In genomic region chr16:30429678-30430427, GRCh38 we compare ENCODE assay signal across 1 cellular context.
A peak's percentile ranks its signal among the peaks of the same experiment; 100 is the strongest.
TF ChIP-seq lines count a peak whose summit lies in the region.

Gene DCTPP1, minus strand, starts transcription at chr16:30430030. Its CDS starts 50 bp downstream, at chr16:30429980.

TF ChIP-seq in HepG2, 621 proteins besides CTCF, POLR2A, EP300 and RAD21 (continued from another document and continues in another):
- TF ChIP-seq MAX (IDR thresholded peaks at IDR 0.05) (peak; percentile 94), ZNF558 (CRISPR knock-in tag; IDR thresholded peaks at IDR 0.05; ENCODE audit: borderline replicate concordance) (0 out of 2 replicates have a peak, but pooled peaks have one; percentile 85), MED8 (CRISPR knock-in tag; IDR thresholded peaks at IDR 0.05; ENCODE audit: insufficient replicate concordance) (peak; percentile 30), ZNF749 (CRISPR knock-in tag; IDR thresholded peaks at IDR 0.05; ENCODE audit: borderline replicate concordance) (peak; percentile 30), GATAD1 (CRISPR knock-in tag; IDR thresholded peaks at IDR 0.05) (peak; percentile 81), ZNF605 (CRISPR knock-in tag; IDR thresholded peaks at IDR 0.05) (peak; percentile 91), FOXA3 (CRISPR knock-in tag; IDR thresholded peaks at IDR 0.05) (peak; percentile 33), KDM5A (IDR thresholded peaks at IDR 0.05; ENCODE audit: borderline replicate concordance, low read length) (peak; percentile 69; the same call in 1 of the 2 replicates), ZSCAN30 (CRISPR knock-in tag; IDR thresholded peaks at IDR 0.05) (no peak), KLF11 (CRISPR knock-in tag; IDR thresholded peaks at IDR 0.05) (peak; percentile 68; the same call in 1 of the 2 replicates), ZNF180 (CRISPR knock-in tag; IDR thresholded peaks at IDR 0.05; ENCODE audit: borderline replicate concordance, low read depth) (no peak), ZNF766 (CRISPR knock-in tag; IDR thresholded peaks at IDR 0.05; ENCODE audit: borderline replicate concordance) (no peak; the same call in 1 of the 2 replicates), GABPA (IDR thresholded peaks at IDR 0.05; ENCODE audit: low read depth, low read length) (no peak), GABPA (CRISPR knock-in tag; IDR thresholded peaks at IDR 0.05; ENCODE audit: low read depth) (peak; percentile 80), ZFP91 (CRISPR knock-in tag; IDR thresholded peaks at IDR 0.05; ENCODE audit: borderline replicate concordance) (peak; percentile 87; the same call in 1 of the 2 replicates), ZNF329 (CRISPR knock-in tag; IDR thresholded peaks at IDR 0.05; ENCODE audit: low read depth) (no peak), RXRA (CRISPR knock-in tag; IDR thresholded peaks at IDR 0.05) (peak; percentile 80), SSRP1 (CRISPR knock-in tag; IDR thresholded peaks at IDR 0.05) (0 out of 2 replicates have a peak, but pooled peaks have one; percentile 43), ATF1 (CRISPR knock-in tag; IDR thresholded peaks at IDR 0.05) (peak; percentile 75), PRDM4 (CRISPR knock-in tag; IDR thresholded peaks at IDR 0.05; ENCODE audit: borderline replicate concordance) (0 out of 2 replicates have a peak, but pooled peaks have one; percentile 70), ATF7-NPFF (CRISPR knock-in tag; IDR thresholded peaks at IDR 0.05; ENCODE audit: low read depth) (peak; percentile 74; the same call in 1 of the 2 replicates), ZNF841 (CRISPR knock-in tag; IDR thresholded peaks at IDR 0.05; ENCODE audit: borderline replicate concordance) (peak; percentile 42; the same call in 1 of the 2 replicates), ZNF512B (CRISPR knock-in tag; IDR thresholded peaks at IDR 0.05; ENCODE audit: borderline replicate concordance) (no peak), THYN1 (CRISPR knock-in tag; IDR thresholded peaks at IDR 0.05; ENCODE audit: borderline replicate concordance, low read depth) (peak; percentile 96; the same call in 1 of the 2 replicates), POLR2G (IDR thresholded peaks at IDR 0.05; ENCODE audit: low read depth, low read length) (no peak; the same call in none of the 2 replicates), JUND (CRISPR knock-in tag; IDR thresholded peaks at IDR 0.05) (no peak; the same call in 1 of the 2 replicates), ZFP41 (CRISPR knock-in tag; IDR thresholded peaks at IDR 0.05; ENCODE audit: borderline replicate concordance) (no peak), ZNF280D (CRISPR knock-in tag; IDR thresholded peaks at IDR 0.05) (peak; percentile 38; the same call in 1 of the 2 replicates), CHD4 (IDR thresholded peaks at IDR 0.05; ENCODE audit: borderline replicate concordance, low read length) (no peak), NR2F1 (CRISPR knock-in tag; IDR thresholded peaks at IDR 0.05) (peak; percentile 45 to 59; a peak in 2 of 4 replicates), ZNF597 (CRISPR knock-in tag; IDR thresholded peaks at IDR 0.05) (no peak), ZNF335 (CRISPR knock-in tag; IDR thresholded peaks at IDR 0.05) (peak; percentile 83; the same call in 1 of the 2 replicates), ZNF784 (CRISPR knock-in tag; IDR thresholded peaks at IDR 0.05; ENCODE audit: borderline replicate concordance) (0 out of 2 replicates have a peak, but pooled peaks have one; percentile 65), ZNF280B (CRISPR knock-in tag; IDR thresholded peaks at IDR 0.05; ENCODE audit: borderline replicate concordance) (peak; percentile 87), ZNF282 (IDR thresholded peaks at IDR 0.05; ENCODE audit: partially characterized antibody) (no peak), ZNF550 (CRISPR knock-in tag; IDR thresholded peaks at IDR 0.05; ENCODE audit: borderline replicate concordance) (peak; percentile 98), ZNF704 (CRISPR knock-in tag; IDR thresholded peaks at IDR 0.05; ENCODE audit: borderline replicate concordance) (peak; percentile 91), RBAK (CRISPR knock-in tag; IDR thresholded peaks at IDR 0.05) (0 out of 2 replicates have a peak, but pooled peaks have one; percentile 32), ETV5 (CRISPR knock-in tag; IDR thresholded peaks at IDR 0.05; ENCODE audit: borderline replicate concordance) (peak; percentile 76), ZNF614 (CRISPR knock-in tag; IDR thresholded peaks at IDR 0.05; ENCODE audit: borderline replicate concordance) (peak; percentile 90), BRF2 (CRISPR knock-in tag; IDR thresholded peaks at IDR 0.05) (peak; percentile 98), ZNF432 (CRISPR knock-in tag; IDR thresholded peaks at IDR 0.05; ENCODE audit: borderline replicate concordance) (no peak)
